ENCODE assay signal across 9 cellular contexts in the genomic region with DNA sequence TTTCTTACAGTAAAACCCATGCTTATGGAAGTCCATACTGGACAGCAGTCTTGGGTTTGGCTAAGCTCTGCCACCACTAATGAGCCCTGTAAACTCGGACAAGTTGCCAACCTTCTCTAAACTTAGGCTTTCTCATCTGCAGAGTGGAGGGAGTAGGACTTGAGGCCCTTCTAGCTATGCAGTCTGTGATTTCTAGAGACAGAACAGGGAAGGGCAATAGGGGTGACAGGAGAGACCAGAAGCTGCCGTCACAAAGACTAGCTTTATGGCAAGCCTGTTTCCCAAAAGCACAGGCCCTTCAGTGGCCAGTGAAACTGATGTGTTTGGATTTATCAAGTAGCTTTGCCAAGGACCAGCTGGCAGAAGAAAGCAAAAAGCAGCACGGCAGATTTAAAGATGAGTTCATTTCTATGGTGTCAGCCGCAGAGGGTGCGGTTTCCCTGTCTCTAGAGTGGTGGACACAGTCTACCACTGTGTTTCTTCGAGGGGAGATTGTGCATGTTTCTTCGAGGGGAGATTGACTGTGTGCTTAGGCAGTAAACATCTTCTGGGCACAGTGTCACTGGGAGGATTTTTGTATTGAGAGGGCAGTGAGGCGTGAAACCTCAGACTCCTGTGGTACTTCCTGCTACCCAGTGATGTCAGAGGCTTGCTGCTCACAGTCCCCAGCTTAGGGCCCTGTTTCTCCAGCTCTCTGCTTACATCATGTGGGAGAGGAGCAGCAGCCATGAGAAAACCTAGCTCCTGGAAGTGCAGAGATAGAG.
DNase-seq lines count a peak whose midpoint lies in the region; ATAC-seq and TF ChIP-seq lines count a peak whose summit lies in the region.
"Had no signal": no experiment of that assay in that cellular context is flagged by ENCODE, and none has a peak within 500 bp of the region (broad histone marks: within the 10 kb centered on the region; RNA-seq: fewer than 3 reads in every experiment).

No MANE protein-coding gene starts in this region.

- H3K27ac Mint-ChIP-seq in activated naive CD4-positive, alpha-beta T cell treated with anti-CD3 and anti-CD28 coated beads, Interleukin-2, amount 10 ng/mL, durations not matched to agents 7 days and 5 days: no peak overlapping the region
- H3K27ac Mint-ChIP-seq: stimulated activated naive CD8-positive, alpha-beta T cell treated with anti-CD3 and anti-CD28 coated beads, Interleukin-15, Interleukin-2, amounts not matched to agents 100 ng/mL and 50 ng/mL, for 24 hours had no signal

- H3K27me3 Mint-ChIP-seq in activated naive CD4-positive, alpha-beta T cell treated with anti-CD3 and anti-CD28 coated beads, Interleukin-2, amount 10 ng/mL, durations not matched to agents 7 days and 5 days: peaks cover 2% of the 10 kb centered on the region

- DNase-seq in AG09319 (ENCODE audit: extremely low read depth, low read depth): peak; percentile 64
- DNase-seq in NCI-H510A treated with DMSO at 0.1 percent for 48 hours (lab: John Stamatoyannopoulos, UW): peak; percentile 94
- peak; percentile 86 for DNase-seq in epithelial cell of proximal tubule (ENCODE audit: low read depth)
- no peak for DNase-seq in NK-92 (lab: John Stamatoyannopoulos, UW; ENCODE audit: unreplicated experiment)
- DNase-seq in activated naive CD4-positive, alpha-beta T cell treated with anti-CD3 and anti-CD28 coated beads, Interleukin-2, amount 10 ng/mL, durations not matched to agents 7 days and 5 days: no peak

- no peak overlapping the region for H3K9ac ChIP-seq in parathyroid adenoma

- H3K9me3 ChIP-seq in parathyroid adenoma (ENCODE audit: control insufficient read depth, low read length): no peaks in the 10 kb centered on the region

- no peak overlapping the region for H3K4me3 Mint-ChIP-seq in activated naive CD4-positive, alpha-beta T cell treated with anti-CD3 and anti-CD28 coated beads, Interleukin-2, amount 10 ng/mL, durations not matched to agents 7 days and 5 days
- H3K4me3 Mint-ChIP-seq: stimulated activated naive CD8-positive, alpha-beta T cell treated with anti-CD3 and anti-CD28 coated beads, Interleukin-15, Interleukin-2, amounts not matched to agents 100 ng/mL and 50 ng/mL, for 24 hours had no signal

- TF ChIP-seq CTCF in AG09319 (IDR thresholded peaks at IDR 0.05; ENCODE audit: low read depth, low read length): no peak; the same call in 1 of the 2 replicates
- no peak for TF ChIP-seq CTCF in epithelial cell of proximal tubule (conservative IDR thresholded peaks at IDR 0.05; ENCODE audit: low read depth, low read length)
- no peak for TF ChIP-seq CTCF in parathyroid adenoma (IDR thresholded peaks at IDR 0.05)

- peak overlapping the region; percentile 15 for H2AFZ ChIP-seq in parathyroid adenoma

- H3K36me3 Mint-ChIP-seq in activated naive CD4-positive, alpha-beta T cell treated with anti-CD3 and anti-CD28 coated beads, Interleukin-2, amount 10 ng/mL, durations not matched to agents 7 days and 5 days: no peaks in the 10 kb centered on the region

- no peak overlapping the region for H3K27ac ChIP-seq in parathyroid adenoma

- H3K27me3 ChIP-seq in parathyroid adenoma (ENCODE audit: control insufficient read depth, insufficient read depth, low read length): no peaks in the 10 kb centered on the region

- H3K9me3 Mint-ChIP-seq in activated naive CD4-positive, alpha-beta T cell treated with anti-CD3 and anti-CD28 coated beads, Interleukin-2, amount 10 ng/mL, durations not matched to agents 7 days and 5 days: no peaks in the 10 kb centered on the region
- H3K9me3 Mint-ChIP-seq: stimulated activated naive CD8-positive, alpha-beta T cell treated with anti-CD3 and anti-CD28 coated beads, Interleukin-15, Interleukin-2, amounts not matched to agents 100 ng/mL and 50 ng/mL, for 24 hours had no signal

- no peaks in the 10 kb centered on the region for H3K79me2 ChIP-seq in parathyroid adenoma

- peaks cover 2% of the 10 kb centered on the region for H3K4me1 ChIP-seq in parathyroid adenoma

- H3K4me3 ChIP-seq in epithelial cell of proximal tubule (ENCODE audit: low read depth, low read length) (peak overlapping the region; percentile 1), parathyroid adenoma (ENCODE audit: low read depth, low read length) (no peak overlapping the region)

- H3K4me2 ChIP-seq in parathyroid adenoma (ENCODE audit: low read length): no peak overlapping the region

- no peaks in the 10 kb centered on the region for H3K4me1 Mint-ChIP-seq in activated naive CD4-positive, alpha-beta T cell treated with anti-CD3 and anti-CD28 coated beads, Interleukin-2, amount 10 ng/mL, durations not matched to agents 7 days and 5 days

- CTCF ChIA-PET in activated naive CD4-positive, alpha-beta T cell treated with anti-CD3 and anti-CD28 coated beads, Interleukin-2, amount 10 ng/mL, durations not matched to agents 7 days and 5 days (lab: Charles Lee): no interaction called here

- H3K36me3 ChIP-seq in parathyroid adenoma (ENCODE audit: control insufficient read depth, insufficient read depth, low read length): no peaks in the 10 kb centered on the region

- peak; percentile 99 for ATAC-seq in GM18861 (IDR thresholded peaks at IDR 0.05; ENCODE audit: unreplicated experiment)
- peak; percentile 98 for ATAC-seq in HG02973 (IDR thresholded peaks at IDR 0.05; ENCODE audit: unreplicated experiment)

Comparison
In these comparisons a context has a peak if more than half of its experiments do, and no peak if none do; other contexts are left out.
1. DNase-seq: peak in AG09319 (single experiment), NCI-H510A treated with DMSO at 0.1 percent for 48 hours (single experiment) and epithelial cell of proximal tubule (single experiment); none in NK-92 (single experiment) and activated naive CD4-positive, alpha-beta T cell treated with anti-CD3 and anti-CD28 coated beads, Interleukin-2, amount 10 ng/mL, durations not matched to agents 7 days and 5 days (single experiment).